ENCODE assay signal across 32 cellular contexts in the genomic region with DNA sequence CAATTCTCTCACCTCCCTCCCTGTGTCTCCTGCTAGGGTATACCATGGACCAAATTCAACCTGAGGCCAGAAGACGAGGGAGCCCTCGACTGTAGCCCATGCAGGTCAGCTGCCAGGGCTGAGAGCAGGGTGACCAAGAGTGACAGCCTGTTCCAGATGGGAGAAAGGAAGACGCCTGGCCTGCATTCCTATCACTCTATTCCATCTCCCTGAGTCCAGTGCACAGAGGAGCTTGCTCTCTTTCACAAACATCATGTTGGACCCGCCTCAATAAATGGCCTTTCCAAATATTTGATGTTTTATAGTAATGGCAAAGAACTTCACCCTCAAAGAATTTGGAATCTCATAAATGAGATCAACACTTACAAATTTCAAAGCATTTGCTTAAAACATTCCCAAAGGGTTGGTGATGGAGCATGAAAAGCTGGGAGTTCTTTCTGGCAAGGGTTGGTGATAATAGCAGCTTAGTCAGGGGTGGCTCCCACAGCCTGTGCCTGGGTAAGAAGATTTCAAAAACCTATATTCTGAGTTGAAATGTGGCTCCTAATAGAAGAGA.
"Had no signal": no experiment of that assay in that cellular context is flagged by ENCODE, and none has a peak within 500 bp of the region (broad histone marks: within the 10 kb centered on the region; RNA-seq: fewer than 3 reads in every experiment).

No MANE protein-coding gene starts in this region.

- H3K4me1 Mint-ChIP-seq: activated CD8-positive, alpha-beta memory T cell treated with anti-CD3 and anti-CD28 coated beads, Interleukin-2, amount 10 ng/mL, durations not matched to agents 7 days and 5 days; activated naive CD8-positive, alpha-beta T cell treated with anti-CD3 and anti-CD28 coated beads, Interleukin-2, amount 50 U/mL, for 24 hours; central memory CD8-positive, alpha-beta T cell had no signal

- H3K27ac Mint-ChIP-seq: activated CD8-positive, alpha-beta memory T cell treated with anti-CD3 and anti-CD28 coated beads, Interleukin-2, amount 10 ng/mL, durations not matched to agents 7 days and 5 days; activated CD8-positive, alpha-beta T cell treated with anti-CD3 and anti-CD28 coated beads, Interleukin-2, amount 10 ng/mL, durations not matched to agents 7 days and 5 days; activated naive CD4-positive, alpha-beta T cell treated with anti-CD3 and anti-CD28 coated beads, Interleukin-2, amount 50 U/mL, for 72 hours; activated naive CD8-positive, alpha-beta T cell treated with anti-CD3 and anti-CD28 coated beads, Interleukin-2, amount 50 U/mL, for 24 hours; brain; T-helper 1 cell treated with Interleukin-12 subunit alpha and Interleukin-12 subunit beta and Interleukin-4 antibody, amounts not matched to agents 30 μg/mL and 1 μg/mL, for 36 hours; WTC11 had no signal

- H3K4me1 ChIP-seq: Peyer's patch, SJCRH30 had no signal

- H3K4me3 Mint-ChIP-seq: activated CD8-positive, alpha-beta memory T cell treated with anti-CD3 and anti-CD28 coated beads, Interleukin-2, amount 10 ng/mL, durations not matched to agents 7 days and 5 days; activated CD8-positive, alpha-beta T cell treated with anti-CD3 and anti-CD28 coated beads, Interleukin-2, amount 10 ng/mL, durations not matched to agents 7 days and 5 days; activated naive CD8-positive, alpha-beta T cell treated with anti-CD3 and anti-CD28 coated beads, Interleukin-2, amount 50 U/mL, for 24 hours; activated T-cell treated with anti-CD3 and anti-CD28 coated beads, Interleukin-2, amount 50 U/mL, for 4 hours; brain; central memory CD8-positive, alpha-beta T cell; T-helper 1 cell treated with Interleukin-12 subunit alpha and Interleukin-12 subunit beta and Interleukin-4 antibody, amounts not matched to agents 30 μg/mL and 1 μg/mL, for 36 hours; WTC11 had no signal

- H3K9ac ChIP-seq: KMS-11 had no signal

- H3K27me3 Mint-ChIP-seq: central memory CD8-positive, alpha-beta T cell had no signal

- H3K9me3 Mint-ChIP-seq: activated naive CD4-positive, alpha-beta T cell treated with anti-CD3 and anti-CD28 coated beads, Interleukin-2, amount 50 U/mL, for 72 hours; activated naive CD8-positive, alpha-beta T cell treated with anti-CD3 and anti-CD28 coated beads, Interleukin-2, amount 50 U/mL, for 24 hours; activated T-cell treated with anti-CD3 and anti-CD28 coated beads, Interleukin-2, amount 50 U/mL, for 4 hours; brain; central memory CD8-positive, alpha-beta T cell; T-helper 1 cell treated with Interleukin-12 subunit alpha and Interleukin-12 subunit beta and Interleukin-4 antibody, amounts not matched to agents 30 μg/mL and 1 μg/mL, for 36 hours; WTC11 had no signal

- FAIRE-seq: astrocyte had no signal

- H3K36me3 Mint-ChIP-seq: activated CD8-positive, alpha-beta memory T cell treated with anti-CD3 and anti-CD28 coated beads, Interleukin-2, amount 10 ng/mL, durations not matched to agents 7 days and 5 days; activated naive CD4-positive, alpha-beta T cell treated with anti-CD3 and anti-CD28 coated beads, Interleukin-2, amount 50 U/mL, for 72 hours; brain; WTC11 had no signal

- DNase-seq: activated CD4-positive, alpha-beta T cell treated with anti-CD3 and anti-CD28 coated beads for 48 hours; activated CD4-positive, alpha-beta T cell treated with anti-CD3 and anti-CD28 coated beads, Interleukin-2, amount 50 U/mL, for 4 hours; activated CD4-positive, CD25-positive, alpha-beta regulatory T cell treated with anti-CD3 and anti-CD28 coated beads, Interleukin-2, amount 50 U/mL, for 72 hours; activated CD8-positive, alpha-beta memory T cell treated with anti-CD3 and anti-CD28 coated beads, Interleukin-2, amount 10 ng/mL, durations not matched to agents 7 days and 5 days; activated CD8-positive, alpha-beta T cell treated with anti-CD3 and anti-CD28 coated beads, Interleukin-2, amount 10 ng/mL, durations not matched to agents 7 days and 5 days; activated effector memory CD4-positive, alpha-beta T cell treated with anti-CD3 and anti-CD28 coated beads, Interleukin-2, amount 50 U/mL, for 16 hours; activated naive CD4-positive, alpha-beta T cell treated with Interleukin-2 at 50 U/mL for 16 hours; activated naive CD8-positive, alpha-beta T cell treated with anti-CD3 and anti-CD28 coated beads, Interleukin-2, amount 50 U/mL, for 24 hours; activated T-cell treated with anti-CD3 and anti-CD28 coated beads, Interleukin-2, amount 50 U/mL, for 4 hours; amniotic stem cell; NCI-H1092; NCI-H1417; NCI-H1694; NCI-H2029; NCI-H2107; NCI-H2171 treated with DMSO at 0.1 percent for 48 hours; NCI-H345; NCI-H510A; NCI-H526 treated with DMSO at 0.1 percent for 48 hours; NCI-H82; Peyer's patch; Right ventricle myocardium superior; SJCRH30 had no signal

- H3K27ac ChIP-seq: KMS-11, Peyer's patch, RWPE1, SJCRH30 had no signal

- ATAC-seq: activated CD8-positive, alpha-beta memory T cell treated with anti-CD3 and anti-CD28 coated beads, Interleukin-2, amount 10 ng/mL, durations not matched to agents 7 days and 5 days; activated CD8-positive, alpha-beta T cell treated with anti-CD3 and anti-CD28 coated beads, Interleukin-2, amount 10 ng/mL, durations not matched to agents 7 days and 5 days; activated naive CD4-positive, alpha-beta T cell treated with anti-CD3 and anti-CD28 coated beads, Interleukin-2, amount 50 U/mL, for 72 hours; activated naive CD8-positive, alpha-beta T cell treated with anti-CD3 and anti-CD28 coated beads, Interleukin-2, amount 50 U/mL, for 24 hours; activated T-cell treated with anti-CD3 and anti-CD28 coated beads, Interleukin-2, amount 50 U/mL, for 4 hours; SK-N-SH treated with all-trans-retinoic acid at 6 μM for 48 hours; WTC11 had no signal

- H3K4me3 ChIP-seq: Peyer's patch, SJCRH30 had no signal

- H3K9me3 ChIP-seq: Peyer's patch, SJCRH30 had no signal

- H3K36me3 ChIP-seq: Peyer's patch, SJCRH30 had no signal
